ENCODE assay signal across 21 cellular contexts in the genomic region with DNA sequence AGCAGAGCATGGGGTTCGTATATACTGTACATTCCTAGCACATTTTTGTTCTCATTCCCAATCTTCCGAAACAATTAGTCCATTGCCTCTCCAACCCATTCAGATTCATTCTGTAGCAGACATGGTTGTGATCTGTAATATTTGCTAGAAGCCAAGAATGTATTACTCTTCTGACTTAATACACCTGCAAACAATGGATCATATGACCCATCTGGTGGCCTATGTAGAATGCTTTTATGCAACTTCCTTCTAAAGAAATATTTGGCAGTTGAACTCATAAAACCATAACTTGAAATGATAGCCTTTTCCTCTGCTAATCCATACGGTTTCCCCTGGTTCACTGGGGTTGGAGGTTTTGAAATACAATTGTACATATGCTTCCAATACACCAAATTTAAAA. TPM values are rescaled to one million over a fixed set of nuclear protein-coding genes. Genes with fewer than 3 reads are reported as not detected.
DNase-seq lines count a peak whose midpoint lies in the region; ATAC-seq and TF ChIP-seq lines count a peak whose summit lies in the region.
"Had no signal": no experiment of that assay in that cellular context is flagged by ENCODE, and none has a peak within 500 bp of the region (broad histone marks: within the 10 kb centered on the region; RNA-seq: fewer than 3 reads in every experiment).

No MANE protein-coding gene starts in this region.

- no peak overlapping the region for H3K4me3 ChIP-seq in epithelial cell of esophagus (ENCODE audit: low read length)
- H3K4me3 ChIP-seq: GM23338, SJCRH30 had no signal

- no peak for TF ChIP-seq CTCF in epithelial cell of esophagus (IDR thresholded peaks at IDR 0.05; ENCODE audit: insufficient read depth, low read depth, low read length, missing control alignments)

- DNase-seq in HT-29 (ENCODE audit: low spot score) (peak; percentile 27), SK-MEL-5 (ENCODE audit: low read depth, low spot score) (peak; percentile 7), epithelial cell of esophagus (ENCODE audit: low read depth) (peak; percentile 16), lung microvascular endothelial cell (ENCODE audit: low read depth in 2 of 2) (peak; percentile 17 to 49), left lobe of liver (ENCODE audit: low spot score) (no peak)
- DNase-seq in activated CD4-positive, alpha-beta T cell treated with anti-CD3 and anti-CD28 coated beads for 4 hours, result no peak
- DNase-seq: Calu3, H9, HFFc6, IMR-90, KG1, MM.1S, NCI-H1417, NCI-H1694, NCI-H2029 treated with DMSO at 0.1 percent for 48 hours, NCI-H2227 treated with DMSO at 0.1 percent for 48 hours, NCI-H526 treated with DMSO at 0.1 percent for 48 hours, SJCRH30 had no signal

- in situ Hi-C loops in SK-MEL-5 (cut with HindIII; ENCODE audit: low pct_unique_long_range_greater_than_20kb, low sequenced_read_pairs), result no loop called here

- ATAC-seq in left lobe of liver, result no peak
- ATAC-seq in GM21360 (IDR thresholded peaks at IDR 0.05; ENCODE audit: unreplicated experiment), result no peak
- ATAC-seq: GM23338, Right ventricle myocardium inferior had no signal

RNA-seq across cellular contexts. Expression of gene SGMS2, which starts 32.8 kb away (rescaled TPM):
- total RNA-seq in HT-29 (2014; rRNA removed; shearing (Covaris generic)), result 88.1 and 133 TPM in 2 replicates
- total RNA-seq in SK-MEL-5 (2014; rRNA removed; shearing (Covaris generic)), result 2.8 and 3.0 TPM in 2 replicates
- polyA plus RNA-seq in SK-MEL-5 (2015; cell fraction: cytosol; rRNA removed), result 7.1 and 18.5 TPM in 2 replicates
- polyA plus RNA-seq in SK-MEL-5 (2015; cell fraction: nucleus; rRNA removed), result 3.0 and 3.5 TPM in 2 replicates
- 31.8 and 35.5 TPM in 2 replicates for total RNA-seq in lung microvascular endothelial cell
- 15.6 TPM for total RNA-seq in left lobe of liver

Comparison
In these comparisons a context has a peak if more than half of its experiments do, and no peak if none do; other contexts are left out.
1. DNase-seq: peak in HT-29 (single experiment), SK-MEL-5 (single experiment), epithelial cell of esophagus (single experiment) and lung microvascular endothelial cell (2 of 2); none in left lobe of liver (single experiment) and activated CD4-positive, alpha-beta T cell treated with anti-CD3 and anti-CD28 coated beads for 4 hours (0 of 2).